9 cellular contexts compared by ENCODE assay signal in the genomic region with DNA sequence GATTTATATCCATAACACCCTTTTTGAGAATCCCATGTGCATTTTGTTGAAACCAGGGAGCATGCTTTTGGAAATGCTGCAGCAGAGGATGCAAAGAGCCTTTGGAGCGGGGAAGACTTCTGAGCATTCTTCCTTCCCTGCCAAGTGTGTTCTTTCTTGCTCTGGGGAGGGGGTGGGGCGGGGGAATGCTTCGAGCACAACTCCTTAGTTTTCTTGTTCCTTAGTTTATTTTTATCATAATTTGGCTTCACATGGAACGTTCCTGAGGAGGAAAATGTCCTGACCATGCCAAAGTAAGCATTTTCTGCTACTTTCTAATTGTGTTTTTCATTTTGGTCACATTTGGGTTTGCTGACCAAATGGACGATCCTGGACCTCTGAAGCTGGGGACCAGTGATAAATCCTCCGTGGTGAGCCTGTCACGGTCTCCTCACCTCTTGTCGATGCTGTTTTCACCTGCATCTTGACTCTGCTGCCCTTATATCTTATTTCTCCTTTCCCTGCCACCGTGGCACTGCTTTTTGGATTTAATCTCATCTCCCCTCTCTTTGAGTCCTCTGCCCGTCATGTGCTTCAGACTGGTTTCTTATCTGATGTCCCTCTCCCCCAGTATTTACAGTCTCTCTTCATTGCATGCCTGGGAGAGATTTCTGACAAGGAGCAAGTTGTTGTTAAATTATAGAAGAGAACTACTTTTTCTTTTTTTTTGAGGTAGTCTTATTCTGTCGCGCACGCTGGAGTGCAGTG. TPM values are rescaled to one million over a fixed set of nuclear protein-coding genes. Genes with fewer than 3 reads are reported as not detected.
DNase-seq lines count a peak whose midpoint lies in the region; ATAC-seq and TF ChIP-seq lines count a peak whose summit lies in the region.
"Had no signal": no experiment of that assay in that cellular context is flagged by ENCODE, and none has a peak within 500 bp of the region (broad histone marks: within the 10 kb centered on the region; RNA-seq: fewer than 3 reads in every experiment).

No MANE protein-coding gene starts in this region.

- TF ChIP-seq EP300 in gastroesophageal sphincter (IDR thresholded peaks at IDR 0.05) (no peak), transverse colon (IDR thresholded peaks at IDR 0.05; ENCODE audit: low read depth) (no peak)

- no peak for DNase-seq in activated naive CD4-positive, alpha-beta T cell treated with anti-CD3 and anti-CD28 coated beads, Interleukin-2, amount 10 ng/mL, durations not matched to agents 7 days and 5 days
- DNase-seq in activated naive CD4-positive, alpha-beta T cell treated with Interleukin-2 at 50 U/mL for 16 hours = no peak
- DNase-seq in activated CD4-positive, alpha-beta memory T cell treated with anti-CD3 and anti-CD28 coated beads for 36 hours = no peak
- no peak for DNase-seq in transverse colon
- DNase-seq: hippocampal formation had no signal

- 28 to 29% methylated on average over 8 to 13 of the region's 13 CpGs for WGBS in gastroesophageal sphincter (ENCODE audit: low coverage in 1 of 2), 2 donors
- 64 to 73% methylated on average over 12 to 13 of the region's 13 CpGs for WGBS in transverse colon (ENCODE audit: low coverage in 1 of 2), 2 donors

- POLR2A ChIA-PET in activated CD4-positive, alpha-beta memory T cell treated with anti-CD3 and anti-CD28 coated beads for 36 hours (lab: Charles Lee) = no interaction called here

- CTCF ChIA-PET in activated naive CD4-positive, alpha-beta T cell treated with anti-CD3 and anti-CD28 coated beads, Interleukin-2, amount 10 ng/mL, durations not matched to agents 7 days and 5 days (lab: Charles Lee) = interaction anchor here (1.3 to 1.5 kb wide), 2 partner anchors 10 to 21 kb away, joined by 3 to 7 read pairs; no protein-coding TSS in a partner anchor
- CTCF ChIA-PET in activated CD4-positive, alpha-beta memory T cell treated with anti-CD3 and anti-CD28 coated beads for 36 hours (lab: Charles Lee) = interaction anchor here (0.9 to 1.8 kb wide), 2 partner anchors 29 to 31 kb away, joined by 4 read pairs; no protein-coding TSS in a partner anchor

- H3K4me3 ChIP-seq in gastroesophageal sphincter (peak overlapping the region; percentile 1 to 76), transverse colon (peak overlapping the region in 1 of 4 donors; percentile 6)

- H3K27ac Mint-ChIP-seq in activated naive CD4-positive, alpha-beta T cell treated with anti-CD3 and anti-CD28 coated beads, Interleukin-2, amount 10 ng/mL, durations not matched to agents 7 days and 5 days = peak overlapping the region; percentile 13
- H3K27ac Mint-ChIP-seq in activated CD4-positive, alpha-beta memory T cell treated with anti-CD3 and anti-CD28 coated beads for 36 hours = no peak overlapping the region

- peaks cover 49% of the 10 kb centered on the region for H3K4me1 Mint-ChIP-seq in activated naive CD4-positive, alpha-beta T cell treated with anti-CD3 and anti-CD28 coated beads, Interleukin-2, amount 10 ng/mL, durations not matched to agents 7 days and 5 days
- H3K4me1 Mint-ChIP-seq in activated CD4-positive, alpha-beta memory T cell treated with anti-CD3 and anti-CD28 coated beads for 36 hours (ENCODE audit: low read depth) = peaks cover 62% of the 10 kb centered on the region

- H3K36me3 ChIP-seq in gastroesophageal sphincter (peaks cover 0 to 30% of the 10 kb centered on the region in 2 donors), transverse colon (peaks cover 0 to 4% (median 0%) of the 10 kb centered on the region in 4 donors)

- H3K9me3 ChIP-seq in gastroesophageal sphincter = no peaks in the 10 kb centered on the region
- H3K9me3 ChIP-seq in transverse colon = no peaks in the 10 kb centered on the region

- H3K36me3 Mint-ChIP-seq in activated naive CD4-positive, alpha-beta T cell treated with anti-CD3 and anti-CD28 coated beads, Interleukin-2, amount 10 ng/mL, durations not matched to agents 7 days and 5 days = peaks cover 38% of the 10 kb centered on the region
- H3K36me3 Mint-ChIP-seq in activated CD4-positive, alpha-beta memory T cell treated with anti-CD3 and anti-CD28 coated beads for 36 hours = peaks cover 52% of the 10 kb centered on the region

- TF ChIP-seq POLR2A in gastroesophageal sphincter (IDR thresholded peaks at IDR 0.05) (no peak), transverse colon (IDR thresholded peaks at IDR 0.05) (no peak)

- H3K4me1 ChIP-seq in gastroesophageal sphincter (peaks cover 0 to 73% (median 17%) of the 10 kb centered on the region in 3 donors), transverse colon (peaks cover 10 to 38% (median 23%) of the 10 kb centered on the region in 4 donors)

- H3K27me3 Mint-ChIP-seq in activated naive CD4-positive, alpha-beta T cell treated with anti-CD3 and anti-CD28 coated beads, Interleukin-2, amount 10 ng/mL, durations not matched to agents 7 days and 5 days = peaks cover 4% of the 10 kb centered on the region
- H3K27me3 Mint-ChIP-seq in activated CD4-positive, alpha-beta memory T cell treated with anti-CD3 and anti-CD28 coated beads for 36 hours = no peaks in the 10 kb centered on the region

- H3K27me3 ChIP-seq in gastroesophageal sphincter (no peaks in the 10 kb centered on the region), transverse colon (no peaks in the 10 kb centered on the region)

- H3K27ac ChIP-seq in gastroesophageal sphincter (peak overlapping the region; percentile 67 to 95 (median 92)), transverse colon (peak overlapping the region; percentile 81 to 98 (median 94))

- TF ChIP-seq CTCF in gastroesophageal sphincter (IDR thresholded peaks at IDR 0.05) = no peak
- no peak for TF ChIP-seq CTCF in transverse colon (IDR thresholded peaks at IDR 0.05)

- intact Hi-C loops in activated CD4-positive, alpha-beta memory T cell treated with anti-CD3 and anti-CD28 coated beads for 36 hours (cut with micrococcal nuclease) = loop anchor here (5.0 to 10.0 kb wide), 2 partner anchors 260 to 383 kb away; a partner anchor contains a TSS
- intact Hi-C loops in transverse colon (cut with DNase I; ENCODE audit: low total_unique reads) = loop anchor here (5.0 kb wide), 1 partner anchor 1185 kb away; no protein-coding TSS in a partner anchor

- H3K9me3 Mint-ChIP-seq in activated naive CD4-positive, alpha-beta T cell treated with anti-CD3 and anti-CD28 coated beads, Interleukin-2, amount 10 ng/mL, durations not matched to agents 7 days and 5 days = no peaks in the 10 kb centered on the region
- H3K9me3 Mint-ChIP-seq in activated CD4-positive, alpha-beta memory T cell treated with anti-CD3 and anti-CD28 coated beads for 36 hours = no peaks in the 10 kb centered on the region

- H3K4me3 Mint-ChIP-seq in activated naive CD4-positive, alpha-beta T cell treated with anti-CD3 and anti-CD28 coated beads, Interleukin-2, amount 10 ng/mL, durations not matched to agents 7 days and 5 days = peak overlapping the region; percentile 79
- peak overlapping the region; percentile 80 for H3K4me3 Mint-ChIP-seq in activated CD4-positive, alpha-beta memory T cell treated with anti-CD3 and anti-CD28 coated beads for 36 hours

- no peak for ATAC-seq in gastroesophageal sphincter
- no peak for ATAC-seq in GM18858 (IDR thresholded peaks at IDR 0.05; ENCODE audit: unreplicated experiment)
- no peak for ATAC-seq in HG03457 (IDR thresholded peaks at IDR 0.05; ENCODE audit: unreplicated experiment)
- no peak for ATAC-seq in GM19452 (IDR thresholded peaks at IDR 0.05; ENCODE audit: unreplicated experiment)

- in situ Hi-C loops in transverse colon (cut with MboI; ENCODE audit: low pct_ligation_motif_present in 1 of 4, low pct_unique_long_range_greater_than_20kb in 1 of 4, low sequenced_read_pairs in 3 of 4) = no loop called here

RNA-seq across cellular contexts. Expression of a gene that starts 2.4 kb away (rescaled TPM):
- 10 to 100 TPM; 78.0 to 78.5 TPM for total RNA-seq in activated CD4-positive, alpha-beta memory T cell treated with anti-CD3 and anti-CD28 coated beads for 36 hours
- total RNA-seq in gastroesophageal sphincter = 10 to 100 TPM; 19.6 to 47.4 (median 36.5) TPM
- total RNA-seq in transverse colon = 10 to 100 TPM in 3 of 4 donors, 1 to 10 TPM in 1; 6.3 to 32.2 (median 19.7) TPM

RNA-seq across cellular contexts. Expression of a gene that starts 39.6 kb away (rescaled TPM):
- total RNA-seq in activated CD4-positive, alpha-beta memory T cell treated with anti-CD3 and anti-CD28 coated beads for 36 hours = under 1 TPM in 1 of 2 experiments, not detected in 1; 0.07 TPM
- under 1 TPM; 0.35 to 0.81 (median 0.41) TPM for total RNA-seq in gastroesophageal sphincter
- total RNA-seq in transverse colon = 1 to 10 TPM in 2 of 4 donors, under 1 TPM in 1, not detected in 1; 0.55 to 3.0 (median 1.3) TPM
